Comparison of ENCODE assay signal across 8 cellular contexts in genomic region chr6:159761873-159762680, GRCh38. TPM values are rescaled to one million over a fixed set of nuclear protein-coding genes. Genes with fewer than 3 reads are reported as not detected.
DNase-seq lines count a peak whose midpoint lies in the region; ATAC-seq and TF ChIP-seq lines count a peak whose summit lies in the region.

TSS of gene ACAT2 (plus strand) at chr6:159762045. CDS start at chr6:159762088, 43 bp downstream.

- H3K4me3 ChIP-seq in HAP-1, result peak within 1 kb of the TSS; percentile 90
- peak within 1 kb of the TSS; percentile 77 for H3K4me3 ChIP-seq in MG63
- H3K4me3 ChIP-seq in fibroblast of mammary gland (ENCODE audit: control insufficient read depth, low read depth, low read length), result peak within 1 kb of the TSS; percentile 89

- H3K9me3 ChIP-seq in HAP-1 (no peaks in the 10 kb centered on the region), MG63 (no peaks in the 10 kb centered on the region)

- peak within 1 kb of the TSS; percentile 94 for H3K4me3 Mint-ChIP-seq in natural killer cell

- H3K9me3 Mint-ChIP-seq in natural killer cell, result no peaks in the 10 kb centered on the region

- intact Hi-C loops in natural killer cell (cut with micrococcal nuclease), result loop anchor here (1.0 kb wide), 3 partner anchors 27 to 71 kb away; partner anchors contain the start of genes TCP1 and WTAP

- H3K27me3 ChIP-seq in HAP-1 (ENCODE audit: low read depth), result no peaks in the 10 kb centered on the region
- H3K27me3 ChIP-seq in MG63, result no peaks in the 10 kb centered on the region

- peak within 1 kb of the TSS; percentile 64 to 99 for H3K27ac Mint-ChIP-seq in natural killer cell

- H3K4me1 ChIP-seq in HAP-1, result peaks cover 13% of the 10 kb centered on the region

- no peaks in the 10 kb centered on the region for H3K27me3 Mint-ChIP-seq in natural killer cell (ENCODE audit: low read depth in 2 of 2)

- H3K36me3 ChIP-seq in HAP-1 (replicated peaks) (peaks cover 48% of the 10 kb centered on the region), MG63 (peaks cover 44% of the 10 kb centered on the region)

- H3K36me3 Mint-ChIP-seq in natural killer cell, result no peaks in the 10 kb centered on the region

- peak; percentile 83 to 93 (median 84) for ATAC-seq in natural killer cell

- in situ Hi-C loops in G401 (cut with HindIII; ENCODE audit: low sequenced_read_pairs) (no loop called here), HAP-1 (cut with MboI; ENCODE audit: low sequenced_read_pairs) (no loop called here)

- TF ChIP-seq CTCF in fibroblast of mammary gland (conservative IDR thresholded peaks at IDR 0.05; ENCODE audit: control insufficient read depth, insufficient read depth, low read depth, low read length) (no peak), natural killer cell (IDR thresholded peaks at IDR 0.05) (no peak)

- peaks cover 30 to 31% of the 10 kb centered on the region in 2 donors for H3K4me1 Mint-ChIP-seq in natural killer cell

- DNase-seq in G401 (ENCODE audit: low spot score) (peak; percentile 98), HAP-1 (ENCODE audit: low spot score in 2 of 2) (peak; percentile 96 to 97), MG63 (peak; percentile 97), SHP77 (lab: John Stamatoyannopoulos, UW) (peak; percentile 95 to 98), fibroblast of mammary gland (ENCODE audit: low read depth) (peak; percentile 94), natural killer cell (peak; percentile 89)
- DNase-seq in activated T-helper 9 cell treated with anti-CD3 and anti-CD28 coated beads, Interleukin-2, amount 50 U/mL, for 16 hours (ENCODE audit: low read depth), result peak; percentile 88
- peak; percentile 87 to 93 (median 90) for DNase-seq in stimulated activated naive CD4-positive, alpha-beta T cell (lab: John Stamatoyannopoulos, UW)

RNA-seq across cellular contexts. Expression of gene ACAT2, which starts in this region (rescaled TPM):
- total RNA-seq in G401 (2014; rRNA removed; shearing (Covaris generic)), result 46.7 and 79.7 TPM in 2 replicates
- total RNA-seq in MG63 (2014; rRNA removed; shearing (Covaris generic); ENCODE audit: low replicate concordance), result 33.7 and 45.2 TPM in 2 replicates
- total RNA-seq in natural killer cell, result 10 to 100 TPM; 21.7 to 31.7 (median 26.5) TPM

Comparison
In these comparisons a context has a peak if more than half of its experiments do, and no peak if none do; other contexts are left out.
1. Peak in every context shown above with its lines: DNase-seq, ATAC-seq and H3K4me3 ChIP-seq.